In the genomic region with DNA sequence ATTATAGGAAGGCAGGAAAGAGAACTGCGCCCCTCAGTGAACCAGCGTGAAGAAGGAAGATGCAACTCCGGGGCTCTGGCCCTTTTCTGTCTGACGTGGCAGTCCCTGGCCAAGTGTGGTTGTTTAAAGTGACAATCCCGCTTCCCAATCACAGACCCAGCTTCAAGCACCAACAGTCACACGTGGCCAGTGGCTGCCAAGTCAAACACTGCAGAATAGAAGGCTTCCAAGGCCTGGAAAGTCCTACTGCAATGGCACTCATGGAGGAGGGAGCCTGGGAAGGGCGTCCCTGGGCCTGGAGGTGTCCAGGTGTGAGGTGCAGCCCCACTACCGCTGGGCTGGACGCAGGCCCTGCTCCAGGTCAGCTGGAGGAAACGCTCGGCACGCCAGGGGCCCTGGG, we compare ENCODE assay signal across 17 cellular contexts.
"Had no signal": no experiment of that assay in that cellular context is flagged by ENCODE, and none has a peak within 500 bp of the region (broad histone marks: within the 10 kb centered on the region; RNA-seq: fewer than 3 reads in every experiment).

No MANE protein-coding gene starts in this region.

- ATAC-seq: activated CD4-positive, alpha-beta T cell treated with anti-CD3 and anti-CD28 coated beads for 36 hours; activated CD8-positive, alpha-beta T cell treated with anti-CD3 and anti-CD28 coated beads for 36 hours had no signal

- H3K4me1 Mint-ChIP-seq: activated CD4-positive, alpha-beta T cell treated with anti-CD3 and anti-CD28 coated beads for 36 hours; activated naive CD8-positive, alpha-beta T cell treated with anti-CD3 and anti-CD28 coated beads, Interleukin-2, amount 10 ng/mL, durations not matched to agents 7 days and 5 days had no signal

- H3K27me3 Mint-ChIP-seq: activated CD4-positive, alpha-beta T cell treated with anti-CD3 and anti-CD28 coated beads for 36 hours; activated CD8-positive, alpha-beta T cell treated with anti-CD3 and anti-CD28 coated beads for 36 hours; activated naive CD8-positive, alpha-beta T cell treated with anti-CD3 and anti-CD28 coated beads, Interleukin-2, amount 10 ng/mL, durations not matched to agents 7 days and 5 days; progenitor cell of endocrine pancreas had no signal

- H3K4me3 ChIP-seq: cardiac muscle cell had no signal

- FAIRE-seq: colon, islet of Langerhans, urothelium cell line had no signal

- DNase-seq: activated CD4-positive, alpha-beta T cell treated with anti-CD3 and anti-CD28 coated beads for 36 hours; activated CD8-positive, alpha-beta memory T cell treated with anti-CD3 and anti-CD28 coated beads, Interleukin-2, amount 50 U/mL, for 4 hours; activated CD8-positive, alpha-beta T cell treated with anti-CD3 and anti-CD28 coated beads for 36 hours; activated naive CD8-positive, alpha-beta T cell treated with anti-CD3 and anti-CD28 coated beads, Interleukin-2, amount 10 ng/mL, durations not matched to agents 7 days and 5 days; anterior cingulate cortex; foreskin melanocyte; head of caudate nucleus; stimulated activated CD4-positive, alpha-beta T cell treated with anti-CD3 and anti-CD28 coated beads, Interleukin-2, amount 100 ng/mL, for 48 hours; stimulated activated naive CD4-positive, alpha-beta T cell treated with Interleukin-2 at 50 U/mL for 16 hours; T-helper 1 cell; WERI-Rb-1 had no signal

- H3K27ac Mint-ChIP-seq: activated CD4-positive, alpha-beta T cell treated with anti-CD3 and anti-CD28 coated beads for 36 hours; activated CD8-positive, alpha-beta T cell treated with anti-CD3 and anti-CD28 coated beads for 36 hours; activated naive CD8-positive, alpha-beta T cell treated with anti-CD3 and anti-CD28 coated beads, Interleukin-2, amount 10 ng/mL, durations not matched to agents 7 days and 5 days; mesothelial cell of epicardium; progenitor cell of endocrine pancreas had no signal

- H3K4me3 Mint-ChIP-seq: activated CD4-positive, alpha-beta T cell treated with anti-CD3 and anti-CD28 coated beads for 36 hours; activated CD8-positive, alpha-beta T cell treated with anti-CD3 and anti-CD28 coated beads for 36 hours; activated naive CD8-positive, alpha-beta T cell treated with anti-CD3 and anti-CD28 coated beads, Interleukin-2, amount 10 ng/mL, durations not matched to agents 7 days and 5 days; mesothelial cell of epicardium had no signal

- H3K9me3 Mint-ChIP-seq: activated CD8-positive, alpha-beta T cell treated with anti-CD3 and anti-CD28 coated beads for 36 hours; activated naive CD8-positive, alpha-beta T cell treated with anti-CD3 and anti-CD28 coated beads, Interleukin-2, amount 10 ng/mL, durations not matched to agents 7 days and 5 days; mesothelial cell of epicardium had no signal

- H3K27ac ChIP-seq: cardiac muscle cell, WERI-Rb-1 had no signal

- H3K36me3 Mint-ChIP-seq: activated naive CD8-positive, alpha-beta T cell treated with anti-CD3 and anti-CD28 coated beads, Interleukin-2, amount 10 ng/mL, durations not matched to agents 7 days and 5 days had no signal
